12 cellular contexts compared by ENCODE assay signal in the genomic region with DNA sequence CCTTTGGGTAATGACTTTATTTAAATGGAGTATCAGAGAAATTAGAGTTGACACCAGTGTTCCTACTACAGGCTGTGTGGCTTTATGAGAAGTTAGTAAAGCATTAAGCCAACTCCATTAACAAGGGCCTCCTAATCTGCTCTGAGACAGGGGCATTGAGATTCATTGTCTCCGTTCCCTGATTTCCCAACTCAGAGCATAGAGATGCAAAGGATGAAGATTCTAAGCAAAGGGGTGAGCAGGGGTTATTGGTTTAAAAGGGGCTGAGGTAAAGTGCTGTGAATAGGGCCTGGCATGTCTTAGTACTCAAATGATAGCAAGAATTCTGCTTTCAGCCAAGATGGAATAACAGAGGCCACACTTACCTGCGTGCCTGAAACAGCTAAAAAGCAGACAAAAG.
DNase-seq lines count a peak whose midpoint lies in the region; ATAC-seq and TF ChIP-seq lines count a peak whose summit lies in the region.
"Had no signal": no experiment of that assay in that cellular context is flagged by ENCODE, and none has a peak within 500 bp of the region (broad histone marks: within the 10 kb centered on the region; RNA-seq: fewer than 3 reads in every experiment).

No MANE protein-coding gene starts in this region.

- H3K9ac ChIP-seq in neural progenitor cell, result no peak overlapping the region
- H3K9ac ChIP-seq: BLaER1 treated with 17β-estradiol and CSF1 and Interleukin-3, amounts not matched to agents 10 nM and 100 nM had no signal

- DNase-seq in D341Med (ENCODE audit: low spot score), result peak; percentile 0
- peak; percentile 23 for DNase-seq in H7
- DNase-seq in WERI-Rb-1, result no peak
- peak; percentile 34 for DNase-seq in neural progenitor cell (ENCODE audit: low spot score)
- no peak for DNase-seq in cerebellar cortex (ENCODE audit: low spot score)
- no peak for DNase-seq in gastrocnemius medialis
- DNase-seq in NCI-H2107 treated with DMSO at 0.1 percent for 48 hours (lab: John Stamatoyannopoulos, UW; ENCODE audit: unreplicated experiment), result no peak
- DNase-seq: CD8-positive, alpha-beta T cell; GOT3 had no signal

- peaks cover 26% of the 10 kb centered on the region for H3K9me3 Mint-ChIP-seq in neural progenitor cell

- H2AFZ ChIP-seq in neural progenitor cell (replicated peaks), result peak overlapping the region; percentile 40

- H3K36me3 ChIP-seq in H7 (replicated peaks; ENCODE audit: control insufficient read depth, insufficient read depth, low read length), result no peaks in the 10 kb centered on the region
- no peaks in the 10 kb centered on the region for H3K36me3 ChIP-seq in WERI-Rb-1
- H3K36me3 ChIP-seq in neural progenitor cell, result no peaks in the 10 kb centered on the region
- H3K36me3 ChIP-seq in gastrocnemius medialis, result no peaks in the 10 kb centered on the region
- H3K36me3 ChIP-seq: BLaER1 treated with 17β-estradiol and CSF1 and Interleukin-3, amounts not matched to agents 10 nM and 100 nM; HAP-1 had no signal

- no peak for TF ChIP-seq POLR2A in gastrocnemius medialis (IDR thresholded peaks at IDR 0.05)

- no peaks in the 10 kb centered on the region for H4K20me1 ChIP-seq in neural progenitor cell (ENCODE audit: low read depth)
- H4K20me1 ChIP-seq: BLaER1 treated with 17β-estradiol and CSF1 and Interleukin-3, amounts not matched to agents 10 nM and 100 nM had no signal

- peaks cover 12% of the 10 kb centered on the region for H3K4me1 Mint-ChIP-seq in neural progenitor cell
- H3K4me1 Mint-ChIP-seq: B cell had no signal

- H3K4me3 ChIP-seq in H7 (ENCODE audit: insufficient read depth, low read depth, low read length), result no peak overlapping the region
- no peak overlapping the region for H3K4me3 ChIP-seq in WERI-Rb-1 (ENCODE audit: low read depth, low read length)
- H3K4me3 ChIP-seq in neural progenitor cell, result no peak overlapping the region
- no peak overlapping the region for H3K4me3 ChIP-seq in gastrocnemius medialis
- H3K4me3 ChIP-seq: BLaER1 treated with 17β-estradiol and CSF1 and Interleukin-3, amounts not matched to agents 10 nM and 100 nM; HAP-1 had no signal

- no peak overlapping the region for H3K4me3 Mint-ChIP-seq in neural progenitor cell
- H3K4me3 Mint-ChIP-seq: B cell; CD8-positive, alpha-beta T cell had no signal

- H3F3A ChIP-seq in neural progenitor cell (ENCODE audit: low read depth), result peaks cover 13% of the 10 kb centered on the region

- peaks cover 11% of the 10 kb centered on the region for H3K9me3 ChIP-seq in WERI-Rb-1 (ENCODE audit: severe bottlenecking)
- H3K9me3 ChIP-seq in neural progenitor cell (ENCODE audit: low read depth), result peaks cover 3% of the 10 kb centered on the region
- H3K9me3 ChIP-seq in gastrocnemius medialis, result peaks cover 0 to 3% (median 0%) of the 10 kb centered on the region in 3 donors
- H3K9me3 ChIP-seq: HAP-1 had no signal

- H3K79me2 ChIP-seq in neural progenitor cell (ENCODE audit: low read depth), result no peaks in the 10 kb centered on the region

- intact Hi-C loops in gastrocnemius medialis (cut with DNase I; ENCODE audit: low total_unique reads), result no loop called here

- no peak overlapping the region for H3K27ac Mint-ChIP-seq in neural progenitor cell
- H3K27ac Mint-ChIP-seq: B cell; CD8-positive, alpha-beta T cell had no signal

- TF ChIP-seq CTCF in WERI-Rb-1 (IDR thresholded peaks at IDR 0.05; ENCODE audit: low read depth, low read length) (no peak), neural progenitor cell (IDR thresholded peaks at IDR 0.05) (no peak), gastrocnemius medialis (IDR thresholded peaks at IDR 0.05 in 4 of 5, conservative IDR thresholded peaks at IDR 0.05 in 1 of 5) (no peak)

- H3K27me3 ChIP-seq in H7 (ENCODE audit: control insufficient read depth, insufficient read depth, low read length), result no peaks in the 10 kb centered on the region
- no peaks in the 10 kb centered on the region for H3K27me3 ChIP-seq in WERI-Rb-1 (ENCODE audit: insufficient read depth, low read depth, severe bottlenecking)
- H3K27me3 ChIP-seq in neural progenitor cell, result no peaks in the 10 kb centered on the region
- peaks cover 0 to 5% (median 0%) of the 10 kb centered on the region in 3 donors for H3K27me3 ChIP-seq in gastrocnemius medialis
- H3K27me3 ChIP-seq: BLaER1 treated with 17β-estradiol and CSF1 and Interleukin-3, amounts not matched to agents 10 nM and 100 nM had no signal

- no peak for ATAC-seq in gastrocnemius medialis
- ATAC-seq: CD8-positive, alpha-beta T cell had no signal

- peaks cover 2% of the 10 kb centered on the region for H3K27me3 Mint-ChIP-seq in neural progenitor cell (ENCODE audit: insufficient read depth, low read depth)

- H3K4me2 ChIP-seq in neural progenitor cell, result peak overlapping the region; percentile 31
- H3K4me2 ChIP-seq: BLaER1 treated with 17β-estradiol and CSF1 and Interleukin-3, amounts not matched to agents 10 nM and 100 nM had no signal

- peak overlapping the region; percentile 3 for H3K27ac ChIP-seq in WERI-Rb-1
- H3K27ac ChIP-seq in neural progenitor cell, result no peak overlapping the region
- H3K27ac ChIP-seq in gastrocnemius medialis, result no peak overlapping the region
- H3K27ac ChIP-seq: BLaER1 treated with 17β-estradiol and CSF1 and Interleukin-3, amounts not matched to agents 10 nM and 100 nM had no signal

- in situ Hi-C loops in gastrocnemius medialis (cut with MboI; ENCODE audit: low sequenced_read_pairs in 4 of 4), result no loop called here

- H3K36me3 Mint-ChIP-seq in neural progenitor cell, result no peaks in the 10 kb centered on the region
- H3K36me3 Mint-ChIP-seq: CD8-positive, alpha-beta T cell had no signal

- H3K4me1 ChIP-seq in neural progenitor cell (peaks cover 20% of the 10 kb centered on the region), gastrocnemius medialis (no peaks in the 10 kb centered on the region)
- H3K4me1 ChIP-seq: BLaER1 treated with 17β-estradiol and CSF1 and Interleukin-3, amounts not matched to agents 10 nM and 100 nM; HAP-1 had no signal

Comparison
In these comparisons a context has a peak if more than half of its experiments do, and no peak if none do; other contexts are left out.
1. DNase-seq: peak in D341Med (single experiment), H7 (single experiment) and neural progenitor cell (single experiment); none in WERI-Rb-1 (single experiment), cerebellar cortex (single experiment), gastrocnemius medialis (0 of 2) and NCI-H2107 treated with DMSO at 0.1 percent for 48 hours (single experiment).